1 cellular context compared by ENCODE assay signal in genomic region chr6:28880894-28881780, GRCh38.
TF ChIP-seq lines count a peak whose summit lies in the region.

No MANE protein-coding gene starts in this region.

TF ChIP-seq in HepG2, 621 proteins besides CTCF, POLR2A, EP300 and RAD21 (continued from another document and continues in another):
- peak; percentile 47; the same call in 1 of the 2 replicates for TF ChIP-seq ARID4A (CRISPR knock-in tag; IDR thresholded peaks at IDR 0.05; ENCODE audit: borderline replicate concordance)
- no peak for TF ChIP-seq ZNF138 (CRISPR knock-in tag; IDR thresholded peaks at IDR 0.05; ENCODE audit: low read depth)
- peak; percentile 72; the same call in 1 of the 2 replicates for TF ChIP-seq THRA (CRISPR knock-in tag; IDR thresholded peaks at IDR 0.05; ENCODE audit: borderline replicate concordance)
- no peak for TF ChIP-seq ZBTB8A (CRISPR knock-in tag; IDR thresholded peaks at IDR 0.05; ENCODE audit: borderline replicate concordance, low read depth)
- TF ChIP-seq KDM3A (CRISPR knock-in tag; IDR thresholded peaks at IDR 0.05; ENCODE audit: low read depth): 0 out of 2 replicates have a peak, but pooled peaks have one; percentile 40
- no peak for TF ChIP-seq ZNF10 (CRISPR knock-in tag; IDR thresholded peaks at IDR 0.05; ENCODE audit: borderline replicate concordance, low read depth)
- no peak for TF ChIP-seq EED (CRISPR knock-in tag; IDR thresholded peaks at IDR 0.05)
- TF ChIP-seq TOE1 (CRISPR knock-in tag; IDR thresholded peaks at IDR 0.05): 0 out of 2 replicates have a peak, but pooled peaks have one; percentile 75
- no peak for TF ChIP-seq PRDM4 (CRISPR knock-in tag; IDR thresholded peaks at IDR 0.05; ENCODE audit: borderline replicate concordance)
- TF ChIP-seq, protein P1, sequence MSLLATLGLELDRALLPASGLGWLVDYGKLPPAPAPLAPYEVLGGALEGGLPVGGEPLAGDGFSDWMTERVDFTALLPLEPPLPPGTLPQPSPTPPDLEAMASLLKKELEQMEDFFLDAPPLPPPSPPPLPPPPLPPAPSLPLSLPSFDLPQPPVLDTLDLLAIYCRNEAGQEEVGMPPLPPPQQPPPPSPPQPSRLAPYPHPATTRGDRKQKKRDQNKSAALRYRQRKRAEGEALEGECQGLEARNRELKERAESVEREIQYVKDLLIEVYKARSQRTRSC (CRISPR knock-in tag; IDR thresholded peaks at IDR 0.05; ENCODE audit: low read depth): no peak
- no peak for TF ChIP-seq POGZ (CRISPR knock-in tag; IDR thresholded peaks at IDR 0.05)
- no peak for TF ChIP-seq BRCA1 (CRISPR knock-in tag; IDR thresholded peaks at IDR 0.05)
- no peak for TF ChIP-seq SMAD9 (CRISPR knock-in tag; IDR thresholded peaks at IDR 0.05)
- no peak for TF ChIP-seq PCBP2 (optimal IDR thresholded peaks at IDR 0.05; ENCODE audit: low read depth, low read length, poor library complexity, severe bottlenecking)
- peak; percentile 31; the same call in 1 of the 2 replicates for TF ChIP-seq NR2C2 (CRISPR knock-in tag; IDR thresholded peaks at IDR 0.05; ENCODE audit: borderline replicate concordance)
- peak; percentile 69; the same call in 1 of the 2 replicates for TF ChIP-seq ZNF788 (CRISPR knock-in tag; IDR thresholded peaks at IDR 0.05; ENCODE audit: borderline replicate concordance)
- TF ChIP-seq ZNF460 (CRISPR knock-in tag; IDR thresholded peaks at IDR 0.05; ENCODE audit: borderline replicate concordance): no peak
- TF ChIP-seq, protein P2, sequence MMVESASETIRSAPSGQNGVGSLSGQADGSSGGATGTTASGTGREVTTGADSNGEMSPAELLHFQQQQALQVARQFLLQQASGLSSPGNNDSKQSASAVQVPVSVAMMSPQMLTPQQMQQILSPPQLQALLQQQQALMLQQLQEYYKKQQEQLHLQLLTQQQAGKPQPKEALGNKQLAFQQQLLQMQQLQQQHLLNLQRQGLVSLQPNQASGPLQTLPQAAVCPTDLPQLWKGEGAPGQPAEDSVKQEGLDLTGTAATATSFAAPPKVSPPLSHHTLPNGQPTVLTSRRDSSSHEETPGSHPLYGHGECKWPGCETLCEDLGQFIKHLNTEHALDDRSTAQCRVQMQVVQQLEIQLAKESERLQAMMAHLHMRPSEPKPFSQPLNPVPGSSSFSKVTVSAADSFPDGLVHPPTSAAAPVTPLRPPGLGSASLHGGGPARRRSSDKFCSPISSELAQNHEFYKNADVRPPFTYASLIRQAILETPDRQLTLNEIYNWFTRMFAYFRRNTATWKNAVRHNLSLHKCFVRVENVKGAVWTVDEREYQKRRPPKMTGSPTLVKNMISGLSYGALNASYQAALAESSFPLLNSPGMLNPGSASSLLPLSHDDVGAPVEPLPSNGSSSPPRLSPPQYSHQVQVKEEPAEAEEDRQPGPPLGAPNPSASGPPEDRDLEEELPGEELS (CRISPR knock-in tag; IDR thresholded peaks at IDR 0.05): peak; percentile 37; the same call in 1 of the 2 replicates
- TF ChIP-seq ZZZ3 (CRISPR knock-in tag; IDR thresholded peaks at IDR 0.05; ENCODE audit: borderline replicate concordance): no peak
- TF ChIP-seq ZNF30 (CRISPR knock-in tag; IDR thresholded peaks at IDR 0.05): no peak
- TF ChIP-seq ZNF331 (CRISPR knock-in tag; IDR thresholded peaks at IDR 0.05): peak; percentile 87
- no peak for TF ChIP-seq ZBED4 (CRISPR knock-in tag; IDR thresholded peaks at IDR 0.05; ENCODE audit: borderline replicate concordance)
- peak; percentile 97 for TF ChIP-seq ZNF24 (IDR thresholded peaks at IDR 0.05)
- TF ChIP-seq ZNF616 (CRISPR knock-in tag; IDR thresholded peaks at IDR 0.05; ENCODE audit: low read depth): no peak
- TF ChIP-seq, protein P3, sequence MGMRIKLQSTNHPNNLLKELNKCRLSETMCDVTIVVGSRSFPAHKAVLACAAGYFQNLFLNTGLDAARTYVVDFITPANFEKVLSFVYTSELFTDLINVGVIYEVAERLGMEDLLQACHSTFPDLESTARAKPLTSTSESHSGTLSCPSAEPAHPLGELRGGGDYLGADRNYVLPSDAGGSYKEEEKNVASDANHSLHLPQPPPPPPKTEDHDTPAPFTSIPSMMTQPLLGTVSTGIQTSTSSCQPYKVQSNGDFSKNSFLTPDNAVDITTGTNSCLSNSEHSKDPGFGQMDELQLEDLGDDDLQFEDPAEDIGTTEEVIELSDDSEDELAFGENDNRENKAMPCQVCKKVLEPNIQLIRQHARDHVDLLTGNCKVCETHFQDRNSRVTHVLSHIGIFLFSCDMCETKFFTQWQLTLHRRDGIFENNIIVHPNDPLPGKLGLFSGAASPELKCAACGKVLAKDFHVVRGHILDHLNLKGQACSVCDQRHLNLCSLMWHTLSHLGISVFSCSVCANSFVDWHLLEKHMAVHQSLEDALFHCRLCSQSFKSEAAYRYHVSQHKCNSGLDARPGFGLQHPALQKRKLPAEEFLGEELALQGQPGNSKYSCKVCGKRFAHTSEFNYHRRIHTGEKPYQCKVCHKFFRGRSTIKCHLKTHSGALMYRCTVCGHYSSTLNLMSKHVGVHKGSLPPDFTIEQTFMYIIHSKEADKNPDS (CRISPR knock-in tag; IDR thresholded peaks at IDR 0.05): no peak
- no peak for TF ChIP-seq NR3C1 (CRISPR knock-in tag; IDR thresholded peaks at IDR 0.05)
- TF ChIP-seq AFF4 (CRISPR knock-in tag; IDR thresholded peaks at IDR 0.05): no peak
- no peak for TF ChIP-seq MATR3 (CRISPR knock-in tag; IDR thresholded peaks at IDR 0.05)
- peak; percentile 66; the same call in 1 of the 2 replicates for TF ChIP-seq MEIS1 (CRISPR knock-in tag; IDR thresholded peaks at IDR 0.05; ENCODE audit: borderline replicate concordance)
- no peak for TF ChIP-seq ATF6 (CRISPR knock-in tag; conservative IDR thresholded peaks at IDR 0.05)
- TF ChIP-seq CEBPG (CRISPR knock-in tag; IDR thresholded peaks at IDR 0.05): peak; percentile 35; the same call in 1 of the 2 replicates
- TF ChIP-seq HOXA7 (CRISPR knock-in tag; IDR thresholded peaks at IDR 0.05): no peak
- TF ChIP-seq ZFP41 (CRISPR knock-in tag; IDR thresholded peaks at IDR 0.05; ENCODE audit: borderline replicate concordance): no peak
